Comparison of ENCODE assay signal across 37 cellular contexts in the genomic region with DNA sequence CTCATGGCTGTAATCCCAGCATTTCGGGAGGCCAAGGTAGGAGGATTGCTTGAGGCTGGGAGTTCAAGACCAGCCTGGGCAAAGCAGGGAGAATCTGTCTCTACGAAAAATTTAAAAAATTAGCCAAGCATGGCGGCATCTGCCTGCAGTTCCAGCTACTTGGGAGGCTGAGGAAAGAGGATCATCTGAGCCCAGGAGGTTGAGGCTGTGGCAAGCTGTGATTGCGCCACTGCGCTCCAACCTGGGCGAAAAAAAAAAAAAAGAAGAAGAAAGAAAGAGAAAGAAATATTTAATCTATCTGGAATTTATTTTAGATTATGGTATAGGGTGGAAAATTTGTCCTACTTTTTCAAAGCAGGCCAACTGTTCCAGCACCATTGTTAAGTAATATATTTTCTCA.
"Had no signal": no experiment of that assay in that cellular context is flagged by ENCODE, and none has a peak within 500 bp of the region (broad histone marks: within the 10 kb centered on the region; RNA-seq: fewer than 3 reads in every experiment).

No MANE protein-coding gene starts in this region.

- H3K27me3 Mint-ChIP-seq: activated naive CD8-positive, alpha-beta T cell; activated naive CD8-positive, alpha-beta T cell treated with anti-CD3 and anti-CD28 coated beads for 36 hours; activated naive CD8-positive, alpha-beta T cell treated with anti-CD3 and anti-CD28 coated beads, Interleukin-2, amount 50 U/mL, for 24 hours; activated T-cell treated with anti-CD3 and anti-CD28 coated beads, Interleukin-2, amount 50 U/mL, for 24 hours; brain had no signal

- H3K27ac Mint-ChIP-seq: activated naive CD4-positive, alpha-beta T cell treated with anti-CD3 and anti-CD28 coated beads for 36 hours; activated naive CD4-positive, alpha-beta T cell treated with anti-CD3 and anti-CD28 coated beads, Interleukin-2, amount 10 ng/mL, durations not matched to agents 7 days and 5 days; activated naive CD4-positive, alpha-beta T cell treated with anti-CD3 and anti-CD28 coated beads, Interleukin-2, amount 50 U/mL, for 72 hours; activated naive CD8-positive, alpha-beta T cell; activated naive CD8-positive, alpha-beta T cell treated with anti-CD3 and anti-CD28 coated beads for 36 hours; activated naive CD8-positive, alpha-beta T cell treated with anti-CD3 and anti-CD28 coated beads, Interleukin-2, amount 10 ng/mL, durations not matched to agents 7 days and 5 days; activated naive CD8-positive, alpha-beta T cell treated with anti-CD3 and anti-CD28 coated beads, Interleukin-2, amount 50 U/mL, for 24 hours; activated T-cell treated with anti-CD3 and anti-CD28 coated beads, Interleukin-2, amount 50 U/mL, for 24 hours; activated T-cell treated with anti-CD3 and anti-CD28 coated beads, Interleukin-2, amount 50 U/mL, for 72 hours; activated T-helper 1 cell treated with anti-CD3 and anti-CD28 coated beads, Interleukin-12 subunit alpha, Interleukin-12 subunit beta, Interleukin-2, Interleukin-4 antibody, amounts not matched to agents 30 ng/mL and 10 ng/mL and 1 ng/mL, durations not matched to agents 14 hours and 24 hours and 36 hours; activated T-helper 17 cell treated with anti-CD3 and anti-CD28 coated beads, Interleukin-2, amount 50 U/mL, for 72 hours; activated T-helper 2 cell treated with anti-CD3 and anti-CD28 coated beads, Interferon-gamma antibody, Interleukin-2, Interleukin-4, amounts not matched to agents 10 μg/mL and 5 μg/mL and 100 μg/mL, durations not matched to agents 14 hours and 24 hours and 36 hours; brain had no signal

- DNase-seq: activated effector memory CD4-positive, alpha-beta T cell treated with anti-CD3 and anti-CD28 coated beads, Interleukin-2, amount 50 U/mL, for 16 hours; activated effector memory CD4-positive, alpha-beta T cell treated with Interleukin-2 at 50 U/mL for 16 hours; activated gamma-delta T cell; activated gamma-delta T cell treated with Interleukin-2 at 50 U/mL for 16 hours; activated naive CD4-positive, alpha-beta T cell; activated naive CD4-positive, alpha-beta T cell treated with anti-CD3 and anti-CD28 coated beads for 36 hours; activated naive CD4-positive, alpha-beta T cell treated with anti-CD3 and anti-CD28 coated beads, Interleukin-2, amount 10 ng/mL, durations not matched to agents 7 days and 5 days; activated naive CD4-positive, alpha-beta T cell treated with anti-CD3 and anti-CD28 coated beads, Interleukin-2, amount 50 U/mL, for 16 hours; activated naive CD8-positive, alpha-beta T cell treated with anti-CD3 and anti-CD28 coated beads for 36 hours; activated naive CD8-positive, alpha-beta T cell treated with anti-CD3 and anti-CD28 coated beads, Interleukin-2, amount 10 ng/mL, durations not matched to agents 7 days and 5 days; activated naive CD8-positive, alpha-beta T cell treated with anti-CD3 and anti-CD28 coated beads, Interleukin-2, amount 50 U/mL, for 24 hours; activated T-cell treated with anti-CD3 and anti-CD28 coated beads, Interleukin-2, amount 50 U/mL, for 1 hour; activated T-cell treated with anti-CD3 and anti-CD28 coated beads, Interleukin-2, amount 50 U/mL, for 24 hours; activated T-cell treated with anti-CD3 and anti-CD28 coated beads, Interleukin-2, amount 50 U/mL, for 4 hours; activated T-cell treated with anti-CD3 and anti-CD28 coated beads, Interleukin-2, amount 50 U/mL, for 48 hours; activated T-cell treated with anti-CD3 and anti-CD28 coated beads, Interleukin-2, amount 50 U/mL, for 72 hours; adrenal gland; amniotic stem cell; amygdala; anterior cingulate cortex; aorta; body of pancreas; brain microvascular endothelial cell; caudate nucleus; central memory CD4-positive, alpha-beta T cell; cerebellar nuclear complex had no signal

- H3K4me3 ChIP-seq: adrenal gland, ascending aorta, body of pancreas, breast epithelium, cardiac muscle cell had no signal

- FAIRE-seq: bronchial epithelial cell had no signal

- H3K36me3 Mint-ChIP-seq: activated naive CD4-positive, alpha-beta T cell treated with anti-CD3 and anti-CD28 coated beads, Interleukin-2, amount 10 ng/mL, durations not matched to agents 7 days and 5 days; activated naive CD8-positive, alpha-beta T cell; activated naive CD8-positive, alpha-beta T cell treated with anti-CD3 and anti-CD28 coated beads, Interleukin-2, amount 10 ng/mL, durations not matched to agents 7 days and 5 days; brain had no signal

- H3K4me3 Mint-ChIP-seq: activated naive CD4-positive, alpha-beta T cell treated with anti-CD3 and anti-CD28 coated beads for 36 hours; activated naive CD4-positive, alpha-beta T cell treated with anti-CD3 and anti-CD28 coated beads, Interleukin-2, amount 10 ng/mL, durations not matched to agents 7 days and 5 days; activated naive CD8-positive, alpha-beta T cell; activated naive CD8-positive, alpha-beta T cell treated with anti-CD3 and anti-CD28 coated beads for 36 hours; activated naive CD8-positive, alpha-beta T cell treated with anti-CD3 and anti-CD28 coated beads, Interleukin-2, amount 10 ng/mL, durations not matched to agents 7 days and 5 days; activated naive CD8-positive, alpha-beta T cell treated with anti-CD3 and anti-CD28 coated beads, Interleukin-2, amount 50 U/mL, for 24 hours; activated T-cell treated with anti-CD3 and anti-CD28 coated beads, Interleukin-2, amount 50 U/mL, for 24 hours; activated T-cell treated with anti-CD3 and anti-CD28 coated beads, Interleukin-2, amount 50 U/mL, for 4 hours; activated T-cell treated with anti-CD3 and anti-CD28 coated beads, Interleukin-2, amount 50 U/mL, for 72 hours; activated T-helper 1 cell treated with anti-CD3 and anti-CD28 coated beads, Interleukin-12 subunit alpha, Interleukin-12 subunit beta, Interleukin-2, Interleukin-4 antibody, amounts not matched to agents 30 ng/mL and 10 ng/mL and 1 ng/mL, durations not matched to agents 14 hours and 24 hours and 36 hours; activated T-helper 17 cell treated with anti-CD3 and anti-CD28 coated beads, Interleukin-2, amount 50 U/mL, for 72 hours; brain; central memory CD8-positive, alpha-beta T cell had no signal

- H3K27ac ChIP-seq: adrenal gland, ascending aorta, body of pancreas, brain microvascular endothelial cell, breast epithelium, cardiac muscle cell had no signal

- ATAC-seq: activated naive CD4-positive, alpha-beta T cell treated with anti-CD3 and anti-CD28 coated beads, Interleukin-2, amount 50 U/mL, for 72 hours; activated naive CD8-positive, alpha-beta T cell treated with anti-CD3 and anti-CD28 coated beads, Interleukin-2, amount 50 U/mL, for 24 hours; activated T-cell treated with anti-CD3 and anti-CD28 coated beads, Interleukin-2, amount 50 U/mL, for 4 hours; activated T-cell treated with anti-CD3 and anti-CD28 coated beads, Interleukin-2, amount 50 U/mL, for 72 hours; activated T-helper 17 cell treated with anti-CD3 and anti-CD28 coated beads, Interleukin-2, amount 50 U/mL, for 72 hours; body of pancreas had no signal

- H3K36me3 ChIP-seq: adrenal gland, ascending aorta, brain microvascular endothelial cell, breast epithelium, cardiac muscle cell had no signal

- H3K27me3 ChIP-seq: ascending aorta, body of pancreas, brain microvascular endothelial cell, breast epithelium, cardiac muscle cell had no signal

- H3K9me3 Mint-ChIP-seq: activated naive CD4-positive, alpha-beta T cell treated with anti-CD3 and anti-CD28 coated beads for 36 hours; activated naive CD4-positive, alpha-beta T cell treated with anti-CD3 and anti-CD28 coated beads, Interleukin-2, amount 10 ng/mL, durations not matched to agents 7 days and 5 days; activated naive CD4-positive, alpha-beta T cell treated with anti-CD3 and anti-CD28 coated beads, Interleukin-2, amount 50 U/mL, for 72 hours; activated T-cell treated with anti-CD3 and anti-CD28 coated beads, Interleukin-2, amount 50 U/mL, for 24 hours; activated T-cell treated with anti-CD3 and anti-CD28 coated beads, Interleukin-2, amount 50 U/mL, for 4 hours; activated T-helper 1 cell treated with anti-CD3 and anti-CD28 coated beads, Interleukin-12 subunit alpha, Interleukin-12 subunit beta, Interleukin-2, Interleukin-4 antibody, amounts not matched to agents 30 ng/mL and 10 ng/mL and 1 ng/mL, durations not matched to agents 14 hours and 24 hours and 36 hours; activated T-helper 17 cell treated with anti-CD3 and anti-CD28 coated beads, Interleukin-2, amount 50 U/mL, for 72 hours; activated T-helper 2 cell treated with anti-CD3 and anti-CD28 coated beads, Interferon-gamma antibody, Interleukin-2, Interleukin-4, amounts not matched to agents 10 μg/mL and 5 μg/mL and 100 μg/mL, durations not matched to agents 14 hours and 24 hours and 36 hours; brain; central memory CD8-positive, alpha-beta T cell had no signal

- H3K9me3 ChIP-seq: adrenal gland, ascending aorta, body of pancreas, breast epithelium had no signal

- H3K4me1 Mint-ChIP-seq: activated T-helper 17 cell treated with anti-CD3 and anti-CD28 coated beads, Interleukin-2, amount 50 U/mL, for 72 hours had no signal

- H3K4me1 ChIP-seq: adrenal gland, body of pancreas, breast epithelium had no signal
